9 cellular contexts compared by ENCODE assay signal in genomic region chr18:7566587-7567486, GRCh38. TPM values are rescaled to one million over a fixed set of nuclear protein-coding genes. Genes with fewer than 3 reads are reported as not detected.
DNase-seq lines count a peak whose midpoint lies in the region; ATAC-seq, FAIRE-seq and TF ChIP-seq lines count a peak whose summit lies in the region.
"Had no signal": no experiment of that assay in that cellular context is flagged by ENCODE, and none has a peak within 500 bp of the region (broad histone marks: within the 10 kb centered on the region; RNA-seq: fewer than 3 reads in every experiment).

Gene PTPRM (plus strand): TSS chr18:7567316. CDS start chr18:7567819, 503 bp downstream.

- peak; percentile 83 for TF ChIP-seq RAD21 in HepG2 (CRISPR knock-in tag; IDR thresholded peaks at IDR 0.05)

- peaks cover 38% of the 10 kb centered on the region for H3K27me3 ChIP-seq in ectodermal cell (ENCODE audit: control insufficient read depth, insufficient read depth, low read length, poor library complexity, severe bottlenecking)
- H3K27me3 ChIP-seq in HepG2 (ENCODE audit: control insufficient read depth in 1 of 2, insufficient read depth in 2 of 2, low read length in 2 of 2) = peaks cover 0 to 14% of the 10 kb centered on the region in 2 experiments; a peak in 2 of 5 replicates

- 0% methylated on average over 138 of the region's 138 CpGs for WGBS in ectodermal cell, 2 experiments
- WGBS in HepG2 (ENCODE audit: low lambda C conversion rate) = 0% methylated on average over 12 of the region's 138 CpGs

- H3K4me3 ChIP-seq in ectodermal cell (ENCODE audit: insufficient read depth, low read depth, low read length) (peak within 1 kb of the TSS; percentile 56), HepG2 (replicated peaks in 1 of 3; ENCODE audit: insufficient read depth in 1 of 3, low read depth in 2 of 3, low read length in 3 of 3) (peak within 1 kb of the TSS; percentile 88 to 96 (median 92))

- peak; percentile 89 for DNase-seq in DMS 273 (lab: John Stamatoyannopoulos, UW; ENCODE audit: unreplicated experiment)
- DNase-seq in DMS 273 treated with DMSO at 0.1 percent for 48 hours (lab: John Stamatoyannopoulos, UW) = no peak
- peak; percentile 29 for DNase-seq in NCI-H1105 (lab: John Stamatoyannopoulos, UW)
- peak; percentile 19 for DNase-seq in activated CD4-positive, alpha-beta T cell treated with anti-CD3 and anti-CD28 coated beads, Interleukin-2, amount 50 U/mL, for 1 hour
- DNase-seq in HepG2 (ENCODE audit: low spot score) = peak; percentile 47
- DNase-seq in stimulated activated CD4-positive, alpha-beta T cell treated with anti-CD3 and anti-CD28 coated beads, Interleukin-1b, Interleukin-23, amount 100 ng/mL, for 24 hours (ENCODE audit: low read depth in 4 of 4, low spot score in 1 of 4) = peak in 3 of 4 experiments; percentile 7 to 38 (median 25)

- POLR2A ChIA-PET in HepG2 (lab: Yijun Ruan, JAX) = interaction anchor here (0.9 to 1.6 kb wide), 4 partner anchors 8 to 188 kb away, joined by 3 to 5 read pairs (median 4); no protein-coding TSS in a partner anchor

- ATAC-seq in HG02623 (IDR thresholded peaks at IDR 0.05; ENCODE audit: unreplicated experiment) (peak; percentile 83), HepG2 (peak; percentile 79)

- H3K4me1 ChIP-seq in ectodermal cell (ENCODE audit: control insufficient read depth, insufficient read depth, low read length) (no peaks in the 10 kb centered on the region), HepG2 (ENCODE audit: insufficient read depth, low read length) (peaks cover 32% of the 10 kb centered on the region)

- H2AFZ ChIP-seq in HepG2 (ENCODE audit: low read length) = no peak within 1 kb of the TSS

- peak; percentile 42 to 48; a peak in 2 of 4 replicates for TF ChIP-seq POLR2A in HepG2 (IDR thresholded peaks at IDR 0.05; ENCODE audit: insufficient read depth in 1 of 2, low read depth in 2 of 2, low read length in 2 of 2)

- H3K27ac ChIP-seq in ectodermal cell (ENCODE audit: insufficient read depth, low read depth, low read length, poor library complexity, severe bottlenecking) (no peak within 1 kb of the TSS), HepG2 (ENCODE audit: extremely low read length, insufficient read depth, low read length) (peak within 1 kb of the TSS; percentile 71)

- peak within 1 kb of the TSS; percentile 94 for H3K4me2 ChIP-seq in HepG2 (ENCODE audit: low read depth, low read length)

- peak within 1 kb of the TSS; percentile 78 for H3K9ac ChIP-seq in HepG2 (ENCODE audit: insufficient read depth, low read depth, low read length)

- no peaks in the 10 kb centered on the region for H4K20me1 ChIP-seq in HepG2 (ENCODE audit: insufficient read depth, low read length)

- CTCF ChIA-PET in HepG2 (lab: Yijun Ruan, JAX; ENCODE audit: low intra/inter-chr PET ratio, low total read pairs) = interaction anchor here (2.2 kb wide), 1 partner anchor 294 kb away, joined by 11 read pairs; no protein-coding TSS in a partner anchor

- TF ChIP-seq EP300 in HepG2 (IDR thresholded peaks at IDR 0.05; ENCODE audit: low read depth in 2 of 2, low read length in 2 of 2) = no peak
- TF ChIP-seq EP300 in HepG2 (CRISPR knock-in tag; IDR thresholded peaks at IDR 0.05; ENCODE audit: borderline replicate concordance) = no peak

- H3K9me3 ChIP-seq in ectodermal cell (ENCODE audit: control insufficient read depth, low read length) = no peaks in the 10 kb centered on the region
- no peaks in the 10 kb centered on the region for H3K9me3 ChIP-seq in HepG2 (ENCODE audit: low read length)

- TF ChIP-seq CTCF in HepG2 (CRISPR knock-in tag; IDR thresholded peaks at IDR 0.05) = peak; percentile 43; the same call in 1 of the 2 replicates

- H3K79me2 ChIP-seq in HepG2 (ENCODE audit: insufficient read depth, low read length) = peaks cover 26% of the 10 kb centered on the region

- H3K36me3 ChIP-seq in ectodermal cell (ENCODE audit: control insufficient read depth, insufficient read depth, low read length) = no peaks in the 10 kb centered on the region
- H3K36me3 ChIP-seq in HepG2 (replicated peaks in 1 of 2; ENCODE audit: control insufficient read depth in 1 of 2, insufficient read depth in 2 of 2, low read length in 2 of 2) = no peaks in the 10 kb centered on the region

- intact Hi-C loops in HepG2 (cut with micrococcal nuclease; ENCODE audit: unreplicated experiment) = loop anchor here (1.0 to 5.0 kb wide), 4 partner anchors 108 to 294 kb away; no protein-coding TSS in a partner anchor

- no peak for FAIRE-seq in HepG2 (lab: Jason Lieb, UNC)
- FAIRE-seq: A204.1 had no signal

- no TSS peak for BruUV-seq in HepG2 (replicated peaks; lab: Mats Ljungman, UMichigan)

- in situ Hi-C loops in HepG2 (cut with HindIII; ENCODE audit: extremely low pct_ligation_motif_present, low pct_unique_long_range_greater_than_20kb) = loop anchor here (5.0 kb wide), 2 partner anchors 190 to 295 kb away; no protein-coding TSS in a partner anchor

TF ChIP-seq in HepG2, 621 proteins besides CTCF, POLR2A, EP300 and RAD21 (continues in another document):
- TF ChIP-seq REL (CRISPR knock-in tag; conservative IDR thresholded peaks at IDR 0.05) (0 out of 2 replicates have a peak, but pooled peaks have one; percentile 27), U2AF2 (IDR thresholded peaks at IDR 0.05; ENCODE audit: low read depth, low read length) (no peak), ZNF263 (CRISPR knock-in tag; IDR thresholded peaks at IDR 0.05) (peak; percentile 13; the same call in 1 of the 2 replicates), MEIS2 (CRISPR knock-in tag; IDR thresholded peaks at IDR 0.05) (peak; percentile 53), ZNF17 (CRISPR knock-in tag; IDR thresholded peaks at IDR 0.05) (no peak), SAFB2 (CRISPR knock-in tag; IDR thresholded peaks at IDR 0.05; ENCODE audit: borderline replicate concordance, low read depth) (no peak)
- TF ChIP-seq, protein P1, sequence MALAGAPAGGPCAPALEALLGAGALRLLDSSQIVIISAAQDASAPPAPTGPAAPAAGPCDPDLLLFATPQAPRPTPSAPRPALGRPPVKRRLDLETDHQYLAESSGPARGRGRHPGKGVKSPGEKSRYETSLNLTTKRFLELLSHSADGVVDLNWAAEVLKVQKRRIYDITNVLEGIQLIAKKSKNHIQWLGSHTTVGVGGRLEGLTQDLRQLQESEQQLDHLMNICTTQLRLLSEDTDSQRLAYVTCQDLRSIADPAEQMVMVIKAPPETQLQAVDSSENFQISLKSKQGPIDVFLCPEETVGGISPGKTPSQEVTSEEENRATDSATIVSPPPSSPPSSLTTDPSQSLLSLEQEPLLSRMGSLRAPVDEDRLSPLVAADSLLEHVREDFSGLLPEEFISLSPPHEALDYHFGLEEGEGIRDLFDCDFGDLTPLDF (CRISPR knock-in tag; IDR thresholded peaks at IDR 0.05) = no peak

RNA-seq across cellular contexts. Expression of gene PTPRM, which starts in this region (rescaled TPM):
- polyA plus RNA-seq in ectodermal cell (2013, experiment 1 of 4) = 13.9 TPM
- polyA plus RNA-seq in ectodermal cell (2013, experiment 2 of 4) = 18.3 TPM
- polyA plus RNA-seq in ectodermal cell (2013, experiment 3 of 4) = 19.9 TPM
- polyA plus RNA-seq in ectodermal cell (2013, experiment 4 of 4) = 24.9 TPM
- total RNA-seq in HepG2 (2016; rRNA removed; fragmentation: Illumina TruSeq; extraction: Trizol) = 6.5 and 12.6 TPM in 2 replicates
- total RNA-seq in HepG2 (2016; cell fraction: cytosol; rRNA removed; fragmentation: Illumina TruSeq; extraction: Trizol; ENCODE audit: low read depth) = 9.3 and 11.1 TPM in 2 replicates
- 5.1 and 13.5 TPM in 2 replicates for total RNA-seq in HepG2 (2016; cell fraction: insoluble cytoplasmic fraction; rRNA removed; fragmentation: Illumina TruSeq; extraction: Trizol)
- 4.9 and 6.3 TPM in 2 replicates for total RNA-seq in HepG2 (2016; cell fraction: membrane; rRNA removed; fragmentation: Illumina TruSeq; extraction: Trizol)
- total RNA-seq in HepG2 (2016; cell fraction: nucleus; rRNA removed; fragmentation: Illumina TruSeq; extraction: Trizol) = 30.4 and 32.6 TPM in 2 replicates
- 97.3 and 108 TPM in 2 replicates for polyA plus RNA-seq in HepG2 (2011; rRNA removed)
- polyA plus RNA-seq in HepG2 (2011; cell fraction: cytosol; rRNA removed) = 55.8 and 58.3 TPM in 2 replicates
- 337 and 404 TPM in 2 replicates for polyA plus RNA-seq in HepG2 (2011; cell fraction: nucleus; rRNA removed)
- 24.9 and 30.6 TPM in 2 replicates for polyA plus RNA-seq in HepG2 (2012)
- 0.53 and 0.66 TPM in 2 replicates for polyA plus RNA-seq in HepG2 (2016; cell fraction: cytosol; fragmentation: Illumina TruSeq; extraction: Trizol; ENCODE audit: low read depth)
- 6.8 and 6.9 TPM in 2 replicates for polyA plus RNA-seq in HepG2 (2016; cell fraction: insoluble cytoplasmic fraction; fragmentation: Illumina TruSeq; extraction: Trizol; ENCODE audit: low read depth)
- polyA plus RNA-seq in HepG2 (2016; cell fraction: membrane; fragmentation: Illumina TruSeq; extraction: Trizol; ENCODE audit: low read depth) = 2.4 and 2.8 TPM in 2 replicates
- 39.2 and 53.1 TPM in 2 replicates for polyA plus RNA-seq in HepG2 (2016; cell fraction: nucleus; fragmentation: Illumina TruSeq; extraction: Trizol; ENCODE audit: insufficient read depth, low read depth)
- 49.0 and 70.1 TPM in 2 replicates for polyA minus RNA-seq in HepG2 (2011; rRNA and poly(A)+ RNA removed; ENCODE audit: low replicate concordance)
- polyA minus RNA-seq in HepG2 (2011; cell fraction: cytosol; rRNA and poly(A)+ RNA removed) = 21.5 and 29.5 TPM in 2 replicates
- 292 and 299 TPM in 2 replicates for polyA minus RNA-seq in HepG2 (2011; cell fraction: nucleus; rRNA and poly(A)+ RNA removed)
